In the genomic region with DNA sequence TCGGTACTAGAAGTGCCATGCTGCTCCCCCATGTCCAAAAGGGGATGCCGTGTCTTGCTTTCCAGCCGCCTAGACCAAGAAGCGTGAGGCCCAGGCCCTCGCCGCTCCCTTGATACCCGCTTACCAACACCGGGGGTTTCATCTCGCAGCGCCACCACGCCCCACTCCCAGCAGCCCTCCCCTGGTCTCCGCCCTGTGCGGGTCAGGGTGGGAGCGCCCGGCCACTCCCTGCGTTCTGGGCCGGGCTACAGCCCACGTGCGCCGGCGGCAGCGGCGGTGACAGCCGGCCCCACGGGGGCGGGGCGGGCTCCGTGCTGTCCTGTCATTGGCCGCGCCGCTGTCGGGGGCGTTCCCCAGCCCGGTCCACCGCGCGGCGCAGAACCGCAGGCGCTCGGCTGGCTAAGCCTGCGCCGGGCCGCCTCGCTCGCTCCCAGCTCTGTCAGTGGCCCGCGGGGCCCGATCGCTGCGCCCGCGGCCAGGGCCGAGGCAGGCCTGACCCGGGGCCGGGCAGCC, we compare ENCODE assay signal across 8 cellular contexts. TPM values are rescaled to one million over a fixed set of nuclear protein-coding genes. Genes with fewer than 3 reads are reported as not detected.
DNase-seq lines count a peak whose midpoint lies in the region; ATAC-seq, FAIRE-seq and TF ChIP-seq lines count a peak whose summit lies in the region.

A gene with protein sequence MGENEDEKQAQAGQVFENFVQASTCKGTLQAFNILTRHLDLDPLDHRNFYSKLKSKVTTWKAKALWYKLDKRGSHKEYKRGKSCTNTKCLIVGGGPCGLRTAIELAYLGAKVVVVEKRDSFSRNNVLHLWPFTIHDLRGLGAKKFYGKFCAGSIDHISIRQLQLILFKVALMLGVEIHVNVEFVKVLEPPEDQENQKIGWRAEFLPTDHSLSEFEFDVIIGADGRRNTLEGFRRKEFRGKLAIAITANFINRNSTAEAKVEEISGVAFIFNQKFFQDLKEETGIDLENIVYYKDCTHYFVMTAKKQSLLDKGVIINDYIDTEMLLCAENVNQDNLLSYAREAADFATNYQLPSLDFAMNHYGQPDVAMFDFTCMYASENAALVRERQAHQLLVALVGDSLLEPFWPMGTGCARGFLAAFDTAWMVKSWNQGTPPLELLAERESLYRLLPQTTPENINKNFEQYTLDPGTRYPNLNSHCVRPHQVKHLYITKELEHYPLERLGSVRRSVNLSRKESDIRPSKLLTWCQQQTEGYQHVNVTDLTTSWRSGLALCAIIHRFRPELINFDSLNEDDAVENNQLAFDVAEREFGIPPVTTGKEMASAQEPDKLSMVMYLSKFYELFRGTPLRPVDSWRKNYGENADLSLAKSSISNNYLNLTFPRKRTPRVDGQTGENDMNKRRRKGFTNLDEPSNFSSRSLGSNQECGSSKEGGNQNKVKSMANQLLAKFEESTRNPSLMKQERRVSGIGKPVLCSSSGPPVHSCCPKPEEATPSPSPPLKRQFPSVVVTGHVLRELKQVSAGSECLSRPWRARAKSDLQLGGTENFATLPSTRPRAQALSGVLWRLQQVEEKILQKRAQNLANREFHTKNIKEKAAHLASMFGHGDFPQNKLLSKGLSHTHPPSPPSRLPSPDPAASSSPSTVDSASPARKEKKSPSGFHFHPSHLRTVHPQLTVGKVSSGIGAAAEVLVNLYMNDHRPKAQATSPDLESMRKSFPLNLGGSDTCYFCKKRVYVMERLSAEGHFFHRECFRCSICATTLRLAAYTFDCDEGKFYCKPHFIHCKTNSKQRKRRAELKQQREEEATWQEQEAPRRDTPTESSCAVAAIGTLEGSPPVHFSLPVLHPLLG (plus strand): TSS at position 390 of the 513 bp plus-strand sequence. CDS start 51,566 bp downstream, outside the sequence.

- H3K27ac ChIP-seq in kidney (ENCODE audit: low read depth in 2 of 2, low read length in 2 of 2), result peak within 1 kb of the TSS; percentile 13 to 77

- intact Hi-C loops in kidney (cut with DNase I), result no loop called here

- peak within 1 kb of the TSS; percentile 48 to 78 for H3K9ac ChIP-seq in kidney (ENCODE audit: low read length in 2 of 2)

- peak within 1 kb of the TSS; percentile 87 for H3K4me3 ChIP-seq in AG04449 (ENCODE audit: low read depth, low read length)
- peak within 1 kb of the TSS; percentile 75 to 82 for H3K4me3 ChIP-seq in kidney (ENCODE audit: low read length in 2 of 2)

- TF ChIP-seq POLR2A in GM18951 (IDR thresholded peaks at IDR 0.05; ENCODE audit: extremely low read depth, insufficient read depth, insufficient read length), result peak; percentile 57

- CTCF ChIA-PET in AG04449 (lab: Yijun Ruan, JAX), result interaction anchor here (0.7 to 3.1 kb wide), 6 partner anchors 10 to 126 kb away, joined by 3 to 10 read pairs (median 7); no protein-coding TSS in a partner anchor

- peaks cover 4 to 10% of the 10 kb centered on the region in 2 donors for H3K4me1 ChIP-seq in kidney (ENCODE audit: control insufficient read depth in 1 of 2, insufficient read depth in 1 of 2, low read depth in 1 of 2, low read length in 2 of 2)

- TF ChIP-seq CTCF in AG04449 (IDR thresholded peaks at IDR 0.05; ENCODE audit: insufficient read depth, low read length, missing control alignments) (no peak), kidney (IDR thresholded peaks at IDR 0.05; ENCODE audit: borderline replicate concordance, extremely low read depth, insufficient read depth) (no peak)

- no peaks in the 10 kb centered on the region for H3K36me3 ChIP-seq in kidney (ENCODE audit: control insufficient read depth in 1 of 2, insufficient read depth in 2 of 2, low read length in 2 of 2)

- no peaks in the 10 kb centered on the region for H3K9me3 ChIP-seq in kidney (ENCODE audit: control insufficient read depth in 1 of 2, low read length in 2 of 2)

- no peak for FAIRE-seq in kidney (lab: Jason Lieb, UNC)

- DNase-seq in AG04449 (ENCODE audit: low read depth, low spot score) (no peak), NCI-H345 (lab: John Stamatoyannopoulos, UW) (peak; percentile 91), cerebellar nuclear complex (lab: John Stamatoyannopoulos, UW) (peak; percentile 11 to 68), kidney (peak; percentile 95)
- peak; percentile 67 for DNase-seq in activated CD4-positive, alpha-beta T cell treated with anti-CD3 and anti-CD28 coated beads for 1 hour
- DNase-seq in stimulated activated CD4-positive, alpha-beta T cell treated with anti-CD3 and anti-CD28 coated beads, Interleukin-15, amount 100 ng/mL, for 1 hour (ENCODE audit: low read depth in 1 of 2, low spot score in 1 of 2), result peak; percentile 65 to 80

- in situ Hi-C loops in GM18951 (cut with MboI; ENCODE audit: low sequenced_read_pairs, unreplicated experiment), result no loop called here

- ATAC-seq in HG03175 (IDR thresholded peaks at IDR 0.05; ENCODE audit: unreplicated experiment), result peak; percentile 98

- POLR2A ChIA-PET in AG04449 (lab: Yijun Ruan, JAX), result interaction anchor here (0.6 to 3.7 kb wide), 8 partner anchors 12 to 762 kb away, joined by 3 to 25 read pairs (median 4); no protein-coding TSS in a partner anchor

RNA-seq across cellular contexts. Expression of the gene that starts here (rescaled TPM):
- 64.5 TPM for total RNA-seq in kidney
- polyA plus RNA-seq in kidney (ENCODE audit: insufficient read depth, low read depth, low replicate concordance), result 7.8 TPM
